17 cellular contexts compared by ENCODE assay signal in genomic region chr20:53800418-53800817, GRCh38.
DNase-seq lines count a peak whose midpoint lies in the region; ATAC-seq, FAIRE-seq and TF ChIP-seq lines count a peak whose summit lies in the region.
"Had no signal": no experiment of that assay in that cellular context is flagged by ENCODE, and none has a peak within 500 bp of the region (broad histone marks: within the 10 kb centered on the region; RNA-seq: fewer than 3 reads in every experiment).

No MANE protein-coding gene starts in this region.

- no peaks in the 10 kb centered on the region for H3K36me3 ChIP-seq in GM23338 (ENCODE audit: insufficient read depth)
- no peaks in the 10 kb centered on the region for H3K36me3 ChIP-seq in GM12878 (ENCODE audit: control insufficient read depth in 2 of 2, insufficient read depth in 2 of 2, low read length in 1 of 2)
- H3K36me3 ChIP-seq in HepG2 (replicated peaks in 1 of 2; ENCODE audit: control insufficient read depth in 1 of 2, insufficient read depth in 2 of 2, low read length in 2 of 2), result no peaks in the 10 kb centered on the region
- H3K36me3 ChIP-seq: HAP-1 had no signal

- RAD21 ChIA-PET in GM12878 (lab: Charles Lee; ENCODE audit: unreplicated experiment), result no interaction called here

- no peak overlapping the region for H3K4me3 ChIP-seq in GM23338
- H3K4me3 ChIP-seq in GM12878, result no peak overlapping the region
- peak overlapping the region; percentile 28 to 48 (median 44); a peak in 4 of 6 replicates for H3K4me3 ChIP-seq in HepG2 (replicated peaks in 1 of 3; ENCODE audit: insufficient read depth in 1 of 3, low read depth in 2 of 3, low read length in 3 of 3)
- H3K4me3 ChIP-seq: HAP-1 had no signal

- peaks cover 3% of the 10 kb centered on the region for H3K27me3 Mint-ChIP-seq in GM23338 (ENCODE audit: insufficient read depth, low read depth, poor library complexity)
- H3K27me3 Mint-ChIP-seq in type B pancreatic cell, result no peaks in the 10 kb centered on the region
- no peaks in the 10 kb centered on the region for H3K27me3 Mint-ChIP-seq in activated CD8-positive, alpha-beta T cell treated with anti-CD3 and anti-CD28 coated beads for 36 hours
- H3K27me3 Mint-ChIP-seq: B cell; CD4-positive, alpha-beta T cell had no signal

- DNase-seq in GM23338 (ENCODE audit: low spot score), result no peak
- no peak for DNase-seq in GM12878 (ENCODE audit: low read depth, low spot score)
- no peak for DNase-seq in HepG2 (ENCODE audit: low spot score)
- no peak for DNase-seq in type B pancreatic cell (ENCODE audit: extremely low spot score, unreplicated experiment)
- no peak for DNase-seq in LoVo (ENCODE audit: low spot score)
- DNase-seq in NCI-H2171 treated with DMSO at 0.1 percent for 48 hours (lab: John Stamatoyannopoulos, UW), result no peak
- no peak for DNase-seq in activated CD8-positive, alpha-beta T cell treated with anti-CD3 and anti-CD28 coated beads for 36 hours
- DNase-seq: C1 segment of cervical spinal cord; CD4-positive, alpha-beta T cell; DMS153; DND-41; GDM1 had no signal

- no peak for TF ChIP-seq CTCF in GM23338 (conservative IDR thresholded peaks at IDR 0.05; ENCODE audit: low read depth in 2 of 2)
- no peak for TF ChIP-seq CTCF in GM12878 (IDR thresholded peaks at IDR 0.05 in 2 of 3, conservative IDR thresholded peaks at IDR 0.05 in 1 of 3; ENCODE audit: control insufficient read depth in 2 of 3, extremely low read depth in 1 of 3, insufficient read depth in 1 of 3, low read depth in 3 of 3, low read length in 3 of 3)
- TF ChIP-seq CTCF in HepG2 (CRISPR knock-in tag; IDR thresholded peaks at IDR 0.05), result no peak
- TF ChIP-seq CTCF in type B pancreatic cell (conservative IDR thresholded peaks at IDR 0.05), result no peak
- TF ChIP-seq CTCF in activated CD8-positive, alpha-beta T cell treated with anti-CD3 and anti-CD28 coated beads for 36 hours (IDR thresholded peaks at IDR 0.05), result no peak

- in situ Hi-C loops in GM12878 (cut with MboI) (no loop called here), HepG2 (cut with HindIII; ENCODE audit: extremely low pct_ligation_motif_present, low pct_unique_long_range_greater_than_20kb) (no loop called here)

- H4K20me1 ChIP-seq in GM23338 (replicated peaks; ENCODE audit: insufficient read depth) (no peaks in the 10 kb centered on the region), GM12878 (ENCODE audit: control insufficient read depth, insufficient read depth) (no peaks in the 10 kb centered on the region), HepG2 (ENCODE audit: insufficient read depth, low read length) (no peaks in the 10 kb centered on the region)

- H3K79me2 ChIP-seq in GM23338 (replicated peaks; ENCODE audit: insufficient read depth) (no peaks in the 10 kb centered on the region), GM12878 (ENCODE audit: control insufficient read depth, insufficient read depth, low read length) (no peaks in the 10 kb centered on the region), HepG2 (ENCODE audit: insufficient read depth, low read length) (no peaks in the 10 kb centered on the region)

- H3K9me2 ChIP-seq in GM23338 (ENCODE audit: insufficient read depth), result no peaks in the 10 kb centered on the region

- TF ChIP-seq POLR2A in GM12878 (IDR thresholded peaks at IDR 0.05; ENCODE audit: low read depth, low read length) (no peak), HepG2 (IDR thresholded peaks at IDR 0.05; ENCODE audit: insufficient read depth in 1 of 2, low read depth in 2 of 2, low read length in 2 of 2) (no peak)

- no peak overlapping the region for H3K27ac Mint-ChIP-seq in GM23338
- H3K27ac Mint-ChIP-seq in type B pancreatic cell, result peak overlapping the region; percentile 10
- no peak overlapping the region for H3K27ac Mint-ChIP-seq in activated CD8-positive, alpha-beta T cell treated with anti-CD3 and anti-CD28 coated beads for 36 hours
- H3K27ac Mint-ChIP-seq: B cell; CD4-positive, alpha-beta T cell had no signal

- H3K4me3 Mint-ChIP-seq in GM23338, result no peak overlapping the region
- no peak overlapping the region for H3K4me3 Mint-ChIP-seq in type B pancreatic cell
- no peak overlapping the region for H3K4me3 Mint-ChIP-seq in activated CD8-positive, alpha-beta T cell treated with anti-CD3 and anti-CD28 coated beads for 36 hours
- H3K4me3 Mint-ChIP-seq: B cell; CD4-positive, alpha-beta T cell had no signal

- intact Hi-C loops in GM12878 (cut with micrococcal nuclease; ENCODE audit: unreplicated experiment) (no loop called here), HepG2 (cut with micrococcal nuclease; ENCODE audit: unreplicated experiment) (loop anchor here (2.0 to 5.0 kb wide), 4 partner anchors 32 to 158 kb away; no protein-coding TSS in a partner anchor)
- intact Hi-C loops in activated CD8-positive, alpha-beta T cell treated with anti-CD3 and anti-CD28 coated beads for 36 hours (cut with micrococcal nuclease), result no loop called here

- H3K4me1 ChIP-seq in GM23338 (ENCODE audit: insufficient read depth) (no peaks in the 10 kb centered on the region), GM12878 (ENCODE audit: control insufficient read depth, insufficient read depth, low read length) (no peaks in the 10 kb centered on the region), HepG2 (ENCODE audit: insufficient read depth, low read length) (peaks cover 86% of the 10 kb centered on the region)
- H3K4me1 ChIP-seq: HAP-1 had no signal

- no peaks in the 10 kb centered on the region for H3K36me3 Mint-ChIP-seq in GM23338 (ENCODE audit: low read depth)
- H3K36me3 Mint-ChIP-seq in type B pancreatic cell, result no peaks in the 10 kb centered on the region
- no peaks in the 10 kb centered on the region for H3K36me3 Mint-ChIP-seq in activated CD8-positive, alpha-beta T cell treated with anti-CD3 and anti-CD28 coated beads for 36 hours (ENCODE audit: low read depth)

- ATAC-seq in GM23338 (no peak), GM12878 (no peak), HepG2 (peak; percentile 9)
- no peak for ATAC-seq in activated CD8-positive, alpha-beta T cell treated with anti-CD3 and anti-CD28 coated beads for 36 hours

- no peaks in the 10 kb centered on the region for H3F3A ChIP-seq in GM23338 (replicated peaks; ENCODE audit: low read depth)

- no peaks in the 10 kb centered on the region for H3K27me3 ChIP-seq in GM23338 (ENCODE audit: insufficient read depth)
- H3K27me3 ChIP-seq in GM12878 (replicated peaks in 1 of 2; ENCODE audit: control insufficient read depth in 2 of 2, insufficient read depth in 2 of 2, low read length in 1 of 2), result no peaks in the 10 kb centered on the region
- no peaks in the 10 kb centered on the region for H3K27me3 ChIP-seq in HepG2 (ENCODE audit: control insufficient read depth in 1 of 2, insufficient read depth in 2 of 2, low read length in 2 of 2)

- POLR2A ChIA-PET in GM12878 (lab: Charles Lee) (no interaction called here), HepG2 (lab: Yijun Ruan, JAX) (interaction anchor here (0.6 to 4.0 kb wide), 42 partner anchors 8 to 394 kb away, joined by 3 to 58 read pairs (median 6); partner anchors contain the start of gene ZNF217)
- POLR2A ChIA-PET in activated CD8-positive, alpha-beta T cell treated with anti-CD3 and anti-CD28 coated beads for 36 hours (lab: Charles Lee), result no interaction called here

- TF ChIP-seq RAD21 in GM12878 (IDR thresholded peaks at IDR 0.05; ENCODE audit: insufficient read depth, low read depth, low read length) (no peak), HepG2 (CRISPR knock-in tag; IDR thresholded peaks at IDR 0.05) (no peak)

- H3K27ac ChIP-seq in GM23338 (ENCODE audit: low read depth) (no peak overlapping the region), GM12878 (ENCODE audit: control insufficient read depth, insufficient read depth) (no peak overlapping the region), HepG2 (ENCODE audit: extremely low read length, insufficient read depth, low read length) (peak overlapping the region; percentile 86)

- H3K4me2 ChIP-seq in GM23338, result no peak overlapping the region
- H3K4me2 ChIP-seq in GM12878 (ENCODE audit: control insufficient read depth, insufficient read depth), result no peak overlapping the region
- H3K4me2 ChIP-seq in HepG2 (ENCODE audit: low read depth, low read length), result peak overlapping the region; percentile 82

- H3K9me3 Mint-ChIP-seq in GM23338 (no peaks in the 10 kb centered on the region), type B pancreatic cell (no peaks in the 10 kb centered on the region)
- no peaks in the 10 kb centered on the region for H3K9me3 Mint-ChIP-seq in activated CD8-positive, alpha-beta T cell treated with anti-CD3 and anti-CD28 coated beads for 36 hours
- H3K9me3 Mint-ChIP-seq: CD4-positive, alpha-beta T cell had no signal

- H3K4me1 Mint-ChIP-seq in GM23338 (no peaks in the 10 kb centered on the region), type B pancreatic cell (ENCODE audit: unreplicated experiment) (peaks cover 27% of the 10 kb centered on the region)
- no peaks in the 10 kb centered on the region for H3K4me1 Mint-ChIP-seq in activated CD8-positive, alpha-beta T cell treated with anti-CD3 and anti-CD28 coated beads for 36 hours (ENCODE audit: low read depth)
- H3K4me1 Mint-ChIP-seq: B cell had no signal

- no TSS peak for BruUV-seq in GM12878 (replicated peaks; lab: Mats Ljungman, UMichigan)
- BruUV-seq in HepG2 (replicated peaks; lab: Mats Ljungman, UMichigan), result TSS peak; percentile 96

- SMC1A ChIA-PET in GM12878 (lab: Charles Lee; ENCODE audit: uncharacterized antibody, unreplicated experiment), result interaction anchor here (1.1 kb wide), 1 partner anchor 27 kb away, joined by 3 read pairs; no protein-coding TSS in a partner anchor

- H3K9ac ChIP-seq in GM12878 (ENCODE audit: control insufficient read depth, insufficient read depth, low read length) (no peak overlapping the region), HepG2 (ENCODE audit: insufficient read depth, low read depth, low read length) (peak overlapping the region; percentile 36)

- 100% methylated on average over 1 of the region's 1 CpG for WGBS in GM12878 (ENCODE audit: insufficient coverage, insufficient replicate concordance, low lambda C conversion rate, missing lambda C conversion rate)
- 31% methylated on average over 1 of the region's 1 CpG for WGBS in HepG2 (ENCODE audit: low lambda C conversion rate)

- peak overlapping the region; percentile 52; the same call in 1 of the 2 replicates for H2AFZ ChIP-seq in GM23338
- no peak overlapping the region for H2AFZ ChIP-seq in GM12878 (ENCODE audit: control insufficient read depth, low read depth, low read length)
- no peak overlapping the region for H2AFZ ChIP-seq in HepG2 (ENCODE audit: low read length)

- FAIRE-seq in GM12878 (lab: Jason Lieb, UNC), result no peak
- no peak for FAIRE-seq in HepG2 (lab: Jason Lieb, UNC)
- FAIRE-seq: D721Med, GM19239, H1 had no signal

- no peaks in the 10 kb centered on the region for H3K9me3 ChIP-seq in GM12878 (replicated peaks; ENCODE audit: control insufficient read depth, insufficient read depth, low read length)
- H3K9me3 ChIP-seq in HepG2 (ENCODE audit: low read length), result no peaks in the 10 kb centered on the region
- H3K9me3 ChIP-seq: HAP-1 had no signal

- TF ChIP-seq EP300 in GM12878 (IDR thresholded peaks at IDR 0.05; ENCODE audit: borderline replicate concordance in 1 of 2, control insufficient read depth in 1 of 2, low read depth in 2 of 2, low read length in 2 of 2) (no peak), HepG2 (IDR thresholded peaks at IDR 0.05; ENCODE audit: low read depth in 2 of 2, low read length in 2 of 2) (no peak), HepG2 (CRISPR knock-in tag; IDR thresholded peaks at IDR 0.05; ENCODE audit: borderline replicate concordance) (no peak)

- CTCF ChIA-PET in GM12878 (lab: Yijun Ruan, JAX) (no interaction called here), HepG2 (lab: Yijun Ruan, JAX; ENCODE audit: low intra/inter-chr PET ratio, low total read pairs) (interaction anchor here (1.1 kb wide), 1 partner anchor 222 kb away, joined by 3 read pairs; no protein-coding TSS in a partner anchor)
- CTCF ChIA-PET in activated CD8-positive, alpha-beta T cell treated with anti-CD3 and anti-CD28 coated beads for 36 hours (lab: Charles Lee), result no interaction called here

Comparison
In these comparisons a context has a peak if more than half of its experiments do, and no peak if none do; other contexts are left out.
1. H3K4me3 ChIP-seq: peak in HepG2 (3 of 3); none in GM23338 (single experiment) and GM12878 (single experiment).